Comparison of ENCODE assay signal across 25 cellular contexts in genomic region chr2:171044416-171044815, GRCh38.
DNase-seq lines count a peak whose midpoint lies in the region; ATAC-seq lines count a peak whose summit lies in the region.
"Had no signal": no experiment of that assay in that cellular context is flagged by ENCODE, and none has a peak within 500 bp of the region (broad histone marks: within the 10 kb centered on the region; RNA-seq: fewer than 3 reads in every experiment).

No MANE protein-coding gene starts in this region.

- intact Hi-C loops in CD4-positive, alpha-beta memory T cell (cut with micrococcal nuclease) = loop anchor here (5.0 kb wide), 1 partner anchor 113 kb away; no protein-coding TSS in a partner anchor
- intact Hi-C loops in head of caudate nucleus (cut with DNase I) = no loop called here

- H3K36me3 ChIP-seq in CD4-positive, alpha-beta memory T cell (ENCODE audit: insufficient read depth, low read length) = peaks cover 28% of the 10 kb centered on the region
- peaks cover 45% of the 10 kb centered on the region; the same call in 1 of the 2 replicates for H3K36me3 ChIP-seq in Karpas-422 (ENCODE audit: insufficient read depth, low read length)

- H3K9ac ChIP-seq in Karpas-422 (ENCODE audit: low read length) = no peak overlapping the region
- H3K9ac ChIP-seq: GM23248 had no signal

- H3K4me3 ChIP-seq in CD4-positive, alpha-beta memory T cell (ENCODE audit: low read length in 2 of 2) = no peak overlapping the region
- H3K4me3 ChIP-seq in Karpas-422 (ENCODE audit: low read length) = no peak overlapping the region
- H3K4me3 ChIP-seq: GM23248, left lung, tibial artery had no signal

- no peak overlapping the region for H3K4me3 Mint-ChIP-seq in activated CD4-positive, alpha-beta T cell treated with anti-CD3 and anti-CD28 coated beads, Interleukin-2, amount 10 ng/mL, durations not matched to agents 7 days and 5 days
- H3K4me3 Mint-ChIP-seq in CD4-positive, alpha-beta memory T cell = peak overlapping the region in 5 of 8 donors; percentile 4 to 59 (median 35)
- H3K4me3 Mint-ChIP-seq in activated CD4-positive, alpha-beta memory T cell treated with anti-CD3 and anti-CD28 coated beads, Interleukin-2, amount 10 ng/mL, durations not matched to agents 7 days and 5 days = no peak overlapping the region
- no peak overlapping the region for H3K4me3 Mint-ChIP-seq in naive B cell
- H3K4me3 Mint-ChIP-seq: CD14-positive monocyte, endodermal cell, memory B cell had no signal

- no peaks in the 10 kb centered on the region for H3K9me3 ChIP-seq in CD4-positive, alpha-beta memory T cell (ENCODE audit: control insufficient read depth in 1 of 2, low read length in 2 of 2)
- no peaks in the 10 kb centered on the region for H3K9me3 ChIP-seq in Karpas-422 (ENCODE audit: low read length)
- H3K9me3 ChIP-seq: left lung, tibial artery had no signal

- H3K36me3 Mint-ChIP-seq in activated CD4-positive, alpha-beta T cell treated with anti-CD3 and anti-CD28 coated beads, Interleukin-2, amount 10 ng/mL, durations not matched to agents 7 days and 5 days (ENCODE audit: low read depth) = peaks cover 61% of the 10 kb centered on the region
- H3K36me3 Mint-ChIP-seq in CD4-positive, alpha-beta memory T cell = peaks cover 57 to 59% of the 10 kb centered on the region in 2 donors
- H3K36me3 Mint-ChIP-seq in activated CD4-positive, alpha-beta memory T cell treated with anti-CD3 and anti-CD28 coated beads, Interleukin-2, amount 10 ng/mL, durations not matched to agents 7 days and 5 days (ENCODE audit: low read depth) = peaks cover 55% of the 10 kb centered on the region
- peaks cover 33 to 35% of the 10 kb centered on the region in 2 donors for H3K36me3 Mint-ChIP-seq in naive B cell

- no peak overlapping the region for H3K27ac ChIP-seq in CD4-positive, alpha-beta memory T cell (ENCODE audit: low read depth, low read length)
- H3K27ac ChIP-seq in Karpas-422 (ENCODE audit: low read length) = no peak overlapping the region
- H3K27ac ChIP-seq: GM23248, left lung, tibial artery had no signal

- no peaks in the 10 kb centered on the region for H3K9me2 ChIP-seq in Karpas-422 (replicated peaks; ENCODE audit: insufficient read depth, low read length)

- H2AFZ ChIP-seq in Karpas-422 (ENCODE audit: low read length) = no peak overlapping the region
- H2AFZ ChIP-seq: GM23248 had no signal

- peaks cover 37% of the 10 kb centered on the region for H3K4me1 ChIP-seq in CD4-positive, alpha-beta memory T cell (ENCODE audit: insufficient read depth, low read length)
- H3K4me1 ChIP-seq in Karpas-422 (ENCODE audit: low read length) = peaks cover 10% of the 10 kb centered on the region
- H3K4me1 ChIP-seq: left lung, tibial artery had no signal

- POLR2A ChIA-PET in activated CD4-positive, alpha-beta T cell treated with anti-CD3 and anti-CD28 coated beads, Interleukin-2, amount 10 ng/mL, durations not matched to agents 7 days and 5 days (lab: Charles Lee) = no interaction called here
- POLR2A ChIA-PET in CD4-positive, alpha-beta memory T cell (lab: Charles Lee; ENCODE audit: partially characterized antibody) = no interaction called here
- POLR2A ChIA-PET in activated CD4-positive, alpha-beta memory T cell treated with anti-CD3 and anti-CD28 coated beads, Interleukin-2, amount 10 ng/mL, durations not matched to agents 7 days and 5 days (lab: Charles Lee) = no interaction called here

- H4K20me1 ChIP-seq in Karpas-422 (ENCODE audit: insufficient read depth, low read depth, low read length) = no peaks in the 10 kb centered on the region

- peaks cover 15% of the 10 kb centered on the region for H3K79me2 ChIP-seq in Karpas-422 (ENCODE audit: low read length)

- H3K9me3 Mint-ChIP-seq in activated CD4-positive, alpha-beta T cell treated with anti-CD3 and anti-CD28 coated beads, Interleukin-2, amount 10 ng/mL, durations not matched to agents 7 days and 5 days = peaks cover 12% of the 10 kb centered on the region
- H3K9me3 Mint-ChIP-seq in CD4-positive, alpha-beta memory T cell = peaks cover 0 to 1% (median 0%) of the 10 kb centered on the region in 8 donors
- no peaks in the 10 kb centered on the region for H3K9me3 Mint-ChIP-seq in activated CD4-positive, alpha-beta memory T cell treated with anti-CD3 and anti-CD28 coated beads, Interleukin-2, amount 10 ng/mL, durations not matched to agents 7 days and 5 days
- no peaks in the 10 kb centered on the region for H3K9me3 Mint-ChIP-seq in naive B cell
- H3K9me3 Mint-ChIP-seq: CD14-positive monocyte, endodermal cell, memory B cell had no signal

- peak; percentile 9 for DNase-seq in activated CD4-positive, alpha-beta T cell treated with anti-CD3 and anti-CD28 coated beads, Interleukin-2, amount 10 ng/mL, durations not matched to agents 7 days and 5 days
- no peak for DNase-seq in activated CD4-positive, alpha-beta T cell treated with anti-CD3 and anti-CD28 coated beads, Interleukin-2, amount 50 U/mL, for 1 hour
- DNase-seq in CD4-positive, alpha-beta memory T cell = peak in 3 of 5 donors; percentile 4 to 13 (median 13)
- DNase-seq in activated CD4-positive, alpha-beta memory T cell treated with anti-CD3 and anti-CD28 coated beads, Interleukin-2, amount 10 ng/mL, durations not matched to agents 7 days and 5 days = no peak
- DNase-seq in naive B cell (no peak), head of caudate nucleus (no peak), Karpas-422 (no peak)
- no peak for DNase-seq in stimulated activated CD4-positive, alpha-beta T cell treated with anti-CD3 and anti-CD28 coated beads, Interleukin-1b, Interleukin-23, amount 100 ng/mL, for 48 hours
- DNase-seq: activated CD4-positive, alpha-beta T cell treated with anti-CD3 and anti-CD28 coated beads, Interleukin-2, amount 50 U/mL, for 4 hours; dermis blood vessel endothelial cell; endodermal cell; GM23248; IMR-90; islet precursor cell; left lung; NCI-H146; NCI-H446; NCI-H748 treated with DMSO at 0.1 percent for 48 hours; Right ventricle myocardium superior; small intestine; T-helper 9 cell; tibial artery had no signal

- no peak overlapping the region for H3K4me2 ChIP-seq in Karpas-422 (ENCODE audit: low read depth, low read length, poor library complexity, severe bottlenecking)

- H3K27me3 ChIP-seq in CD4-positive, alpha-beta memory T cell (ENCODE audit: insufficient read depth, low read length) = no peaks in the 10 kb centered on the region
- no peaks in the 10 kb centered on the region for H3K27me3 ChIP-seq in Karpas-422 (ENCODE audit: low read length)
- H3K27me3 ChIP-seq: left lung, tibial artery had no signal

- no peaks in the 10 kb centered on the region for H3K27me3 Mint-ChIP-seq in activated CD4-positive, alpha-beta T cell treated with anti-CD3 and anti-CD28 coated beads, Interleukin-2, amount 10 ng/mL, durations not matched to agents 7 days and 5 days
- no peaks in the 10 kb centered on the region for H3K27me3 Mint-ChIP-seq in CD4-positive, alpha-beta memory T cell
- H3K27me3 Mint-ChIP-seq in activated CD4-positive, alpha-beta memory T cell treated with anti-CD3 and anti-CD28 coated beads, Interleukin-2, amount 10 ng/mL, durations not matched to agents 7 days and 5 days = no peaks in the 10 kb centered on the region
- no peaks in the 10 kb centered on the region for H3K27me3 Mint-ChIP-seq in naive B cell
- H3K27me3 Mint-ChIP-seq: memory B cell had no signal

- peaks cover 34% of the 10 kb centered on the region for H3K4me1 Mint-ChIP-seq in activated CD4-positive, alpha-beta T cell treated with anti-CD3 and anti-CD28 coated beads, Interleukin-2, amount 10 ng/mL, durations not matched to agents 7 days and 5 days
- H3K4me1 Mint-ChIP-seq in CD4-positive, alpha-beta memory T cell = peaks cover 30 to 37% (median 31%) of the 10 kb centered on the region in 4 donors
- peaks cover 31% of the 10 kb centered on the region for H3K4me1 Mint-ChIP-seq in activated CD4-positive, alpha-beta memory T cell treated with anti-CD3 and anti-CD28 coated beads, Interleukin-2, amount 10 ng/mL, durations not matched to agents 7 days and 5 days
- H3K4me1 Mint-ChIP-seq in naive B cell = peaks cover 11 to 16% (median 12%) of the 10 kb centered on the region in 3 donors

- H3K27ac Mint-ChIP-seq in activated CD4-positive, alpha-beta T cell treated with anti-CD3 and anti-CD28 coated beads, Interleukin-2, amount 10 ng/mL, durations not matched to agents 7 days and 5 days = peak overlapping the region; percentile 78
- peak overlapping the region; percentile 63 to 92 (median 84) for H3K27ac Mint-ChIP-seq in CD4-positive, alpha-beta memory T cell
- peak overlapping the region; percentile 65 for H3K27ac Mint-ChIP-seq in activated CD4-positive, alpha-beta memory T cell treated with anti-CD3 and anti-CD28 coated beads, Interleukin-2, amount 10 ng/mL, durations not matched to agents 7 days and 5 days
- H3K27ac Mint-ChIP-seq in naive B cell = peak overlapping the region in 5 of 6 donors; percentile 3 to 65 (median 25)
- H3K27ac Mint-ChIP-seq: CD14-positive monocyte, endodermal cell, memory B cell had no signal

- CTCF ChIA-PET in activated CD4-positive, alpha-beta T cell treated with anti-CD3 and anti-CD28 coated beads, Interleukin-2, amount 10 ng/mL, durations not matched to agents 7 days and 5 days (lab: Charles Lee) = no interaction called here
- CTCF ChIA-PET in CD4-positive, alpha-beta memory T cell (lab: Charles Lee; ENCODE audit: partially characterized antibody) = interaction anchor here (1.6 kb wide), 1 partner anchor 43 kb away, joined by 3 read pairs; no protein-coding TSS in a partner anchor
- CTCF ChIA-PET in activated CD4-positive, alpha-beta memory T cell treated with anti-CD3 and anti-CD28 coated beads, Interleukin-2, amount 10 ng/mL, durations not matched to agents 7 days and 5 days (lab: Charles Lee) = no interaction called here

- ATAC-seq in naive B cell (ENCODE audit: low read depth in 2 of 2) = no peak
- ATAC-seq: left lung, Panc1 had no signal

Comparison
In these comparisons a context has a peak if more than half of its experiments do, and no peak if none do; other contexts are left out.
1. DNase-seq: peak in activated CD4-positive, alpha-beta T cell treated with anti-CD3 and anti-CD28 coated beads, Interleukin-2, amount 10 ng/mL, durations not matched to agents 7 days and 5 days (single experiment) and CD4-positive, alpha-beta memory T cell (3 of 5); none in activated CD4-positive, alpha-beta T cell treated with anti-CD3 and anti-CD28 coated beads, Interleukin-2, amount 50 U/mL, for 1 hour (single experiment), activated CD4-positive, alpha-beta memory T cell treated with anti-CD3 and anti-CD28 coated beads, Interleukin-2, amount 10 ng/mL, durations not matched to agents 7 days and 5 days (single experiment), naive B cell (single experiment), head of caudate nucleus (0 of 42), Karpas-422 (single experiment) and stimulated activated CD4-positive, alpha-beta T cell treated with anti-CD3 and anti-CD28 coated beads, Interleukin-1b, Interleukin-23, amount 100 ng/mL, for 48 hours (single experiment).
2. H3K27ac Mint-ChIP-seq: peak in every context shown above with its lines; median percentile 84 in CD4-positive, alpha-beta memory T cell; 78 in activated CD4-positive, alpha-beta T cell treated with anti-CD3 and anti-CD28 coated beads, Interleukin-2, amount 10 ng/mL, durations not matched to agents 7 days and 5 days; 65 in activated CD4-positive, alpha-beta memory T cell treated with anti-CD3 and anti-CD28 coated beads, Interleukin-2, amount 10 ng/mL, durations not matched to agents 7 days and 5 days; 25 in naive B cell.
3. H3K4me3 Mint-ChIP-seq: peak in CD4-positive, alpha-beta memory T cell (5 of 8); none in activated CD4-positive, alpha-beta T cell treated with anti-CD3 and anti-CD28 coated beads, Interleukin-2, amount 10 ng/mL, durations not matched to agents 7 days and 5 days (single experiment), activated CD4-positive, alpha-beta memory T cell treated with anti-CD3 and anti-CD28 coated beads, Interleukin-2, amount 10 ng/mL, durations not matched to agents 7 days and 5 days (single experiment) and naive B cell (0 of 8).